Comparison of ENCODE assay signal across 18 cellular contexts in genomic region chr17:7471729-7472128, GRCh38. TPM values are rescaled to one million over a fixed set of nuclear protein-coding genes. Genes with fewer than 3 reads are reported as not detected.
DNase-seq lines count a peak whose midpoint lies in the region; ATAC-seq and TF ChIP-seq lines count a peak whose summit lies in the region.
"Had no signal": no experiment of that assay in that cellular context is flagged by ENCODE, and none has a peak within 500 bp of the region (broad histone marks: within the 10 kb centered on the region; RNA-seq: fewer than 3 reads in every experiment).

No MANE protein-coding gene starts in this region.

- peaks cover 47% of the 10 kb centered on the region for H3K4me1 Mint-ChIP-seq in activated naive CD8-positive, alpha-beta T cell treated with anti-CD3 and anti-CD28 coated beads, Interleukin-2, amount 50 U/mL, for 24 hours
- peaks cover 25 to 26% of the 10 kb centered on the region in 2 donors for H3K4me1 Mint-ChIP-seq in natural killer cell treated with Interleukin-12 subunit alpha and Interleukin-12 subunit beta and Interleukin-15 and Interleukin-18, amount 100 ng/mL, for 72 hours (ENCODE audit: low read depth in 2 of 2)

- peaks cover 2 to 31% (median 19%) of the 10 kb centered on the region in 11 experiments; a peak in 20 of 22 replicates for H3K36me3 ChIP-seq in BLaER1 treated with 17β-estradiol and CSF1 and Interleukin-3, amounts not matched to agents 10 nM and 100 nM
- H3K36me3 ChIP-seq in DND-41 (ENCODE audit: insufficient read depth, low read length) (peaks cover 9% of the 10 kb centered on the region), PC-9 (ENCODE audit: low read depth) (no peaks in the 10 kb centered on the region)
- H3K36me3 ChIP-seq: BE2C had no signal

- ATAC-seq in DND-41 (ENCODE audit: insufficient read depth, low read depth) (no peak), GM21737 (IDR thresholded peaks at IDR 0.05; ENCODE audit: unreplicated experiment) (no peak)
- ATAC-seq in activated naive CD8-positive, alpha-beta T cell treated with anti-CD3 and anti-CD28 coated beads, Interleukin-2, amount 50 U/mL, for 24 hours, result no peak
- no peak for ATAC-seq in natural killer cell treated with Interleukin-12 subunit alpha and Interleukin-12 subunit beta and Interleukin-15 and Interleukin-18, amount 100 ng/mL, for 72 hours
- ATAC-seq: PC-3 had no signal

- H3K27ac Mint-ChIP-seq in activated naive CD8-positive, alpha-beta T cell treated with anti-CD3 and anti-CD28 coated beads, Interleukin-2, amount 50 U/mL, for 24 hours, result peak overlapping the region; percentile 53
- H3K27ac Mint-ChIP-seq in natural killer cell treated with Interleukin-12 subunit alpha and Interleukin-12 subunit beta and Interleukin-15 and Interleukin-18, amount 100 ng/mL, for 72 hours, result peak overlapping the region; percentile 14 to 80

- POLR2A ChIA-PET in PC-9 (lab: Charles Lee; ENCODE audit: unreplicated experiment), result no interaction called here

- no peak overlapping the region for H3K4me3 Mint-ChIP-seq in activated naive CD8-positive, alpha-beta T cell treated with anti-CD3 and anti-CD28 coated beads, Interleukin-2, amount 50 U/mL, for 24 hours
- H3K4me3 Mint-ChIP-seq in natural killer cell treated with Interleukin-12 subunit alpha and Interleukin-12 subunit beta and Interleukin-15 and Interleukin-18, amount 100 ng/mL, for 72 hours, result no peak overlapping the region

- peak overlapping the region in 3 of 11 experiments; percentile 2 to 26 (median 23); a peak in 1 of 22 replicates for H3K27ac ChIP-seq in BLaER1 treated with 17β-estradiol and CSF1 and Interleukin-3, amounts not matched to agents 10 nM and 100 nM
- H3K27ac ChIP-seq in DND-41 (ENCODE audit: low read length) (peak overlapping the region; percentile 52; the same call in 1 of the 2 replicates), PC-9 (no peak overlapping the region)
- H3K27ac ChIP-seq: tibial nerve had no signal

- CTCF ChIA-PET in PC-9 (lab: Charles Lee), result no interaction called here

- H3K79me2 ChIP-seq in DND-41 (ENCODE audit: insufficient read depth, low read length) (peaks cover 71% of the 10 kb centered on the region), PC-9 (ENCODE audit: low read depth) (peaks cover 28% of the 10 kb centered on the region)

- no peaks in the 10 kb centered on the region for H3K27me3 Mint-ChIP-seq in activated naive CD8-positive, alpha-beta T cell treated with anti-CD3 and anti-CD28 coated beads, Interleukin-2, amount 50 U/mL, for 24 hours
- H3K27me3 Mint-ChIP-seq in natural killer cell treated with Interleukin-12 subunit alpha and Interleukin-12 subunit beta and Interleukin-15 and Interleukin-18, amount 100 ng/mL, for 72 hours, result no peaks in the 10 kb centered on the region

- H3K9me2 ChIP-seq in PC-9 (ENCODE audit: insufficient read depth), result no peaks in the 10 kb centered on the region

- BruUV-seq in PC-9 (replicated peaks; lab: Mats Ljungman, UMichigan), result no TSS peak

- 0 out of 22 replicates have a peak overlapping the region, but pooled peaks of 3 of the 11 experiments have one; percentile 1 to 26 (median 2) for H3K9ac ChIP-seq in BLaER1 treated with 17β-estradiol and CSF1 and Interleukin-3, amounts not matched to agents 10 nM and 100 nM
- no peak overlapping the region for H3K9ac ChIP-seq in DND-41 (ENCODE audit: low read depth, low read length)

- H4K20me1 ChIP-seq in BLaER1 treated with 17β-estradiol and CSF1 and Interleukin-3, amounts not matched to agents 10 nM and 100 nM, result peaks cover 17 to 97% (median 43%) of the 10 kb centered on the region in 11 experiments; a peak in 18 of 22 replicates
- peaks cover 20% of the 10 kb centered on the region; the same call in 1 of the 2 replicates for H4K20me1 ChIP-seq in DND-41 (ENCODE audit: insufficient read depth, low read length)
- H4K20me1 ChIP-seq in PC-9 (ENCODE audit: insufficient read depth), result no peaks in the 10 kb centered on the region

- peaks cover 41 to 56% (median 51%) of the 10 kb centered on the region in 10 experiments for H3K4me1 ChIP-seq in BLaER1 treated with 17β-estradiol and CSF1 and Interleukin-3, amounts not matched to agents 10 nM and 100 nM
- H3K4me1 ChIP-seq in DND-41 (ENCODE audit: insufficient read depth, low read length) (no peaks in the 10 kb centered on the region), PC-9 (replicated peaks; ENCODE audit: insufficient read depth) (peaks cover 16% of the 10 kb centered on the region)
- H3K4me1 ChIP-seq: BE2C had no signal

- peak overlapping the region; percentile 6 to 64 (median 50); a peak in 19 of 22 replicates for H3K4me2 ChIP-seq in BLaER1 treated with 17β-estradiol and CSF1 and Interleukin-3, amounts not matched to agents 10 nM and 100 nM
- H3K4me2 ChIP-seq in DND-41 (ENCODE audit: insufficient read depth, low read length) (no peak overlapping the region), PC-9 (no peak overlapping the region)

- intact Hi-C loops in PC-9 (cut with micrococcal nuclease; ENCODE audit: unreplicated experiment), result no loop called here

- TF ChIP-seq CTCF in DND-41 (IDR thresholded peaks at IDR 0.05; ENCODE audit: borderline replicate concordance, extremely low read depth, low read length, poor library complexity, severe bottlenecking) (no peak), PC-9 (conservative IDR thresholded peaks at IDR 0.05) (no peak)

- H3K9me3 Mint-ChIP-seq in activated naive CD8-positive, alpha-beta T cell treated with anti-CD3 and anti-CD28 coated beads, Interleukin-2, amount 50 U/mL, for 24 hours, result no peaks in the 10 kb centered on the region
- H3K9me3 Mint-ChIP-seq in natural killer cell treated with Interleukin-12 subunit alpha and Interleukin-12 subunit beta and Interleukin-15 and Interleukin-18, amount 100 ng/mL, for 72 hours, result no peaks in the 10 kb centered on the region

- no peak overlapping the region for H3K4me3 ChIP-seq in BLaER1 treated with 17β-estradiol and CSF1 and Interleukin-3, amounts not matched to agents 10 nM and 100 nM
- H3K4me3 ChIP-seq in DND-41 (ENCODE audit: low read depth in 1 of 2, low read length in 2 of 2), result no peak overlapping the region
- no peak overlapping the region for H3K4me3 ChIP-seq in PC-9
- H3K4me3 ChIP-seq: skin epidermis, tibial nerve had no signal

- H3K9me3 ChIP-seq in BLaER1 treated with 17β-estradiol and CSF1 and Interleukin-3, amounts not matched to agents 10 nM and 100 nM (replicated peaks in 1 of 11), result no peaks in the 10 kb centered on the region
- no peaks in the 10 kb centered on the region for H3K9me3 ChIP-seq in DND-41 (ENCODE audit: insufficient read depth, low read length, severe bottlenecking)
- no peaks in the 10 kb centered on the region for H3K9me3 ChIP-seq in PC-9 (ENCODE audit: insufficient read depth, low read depth)
- H3K9me3 ChIP-seq: BE2C, tibial nerve had no signal

- H3K27me3 ChIP-seq in BLaER1 treated with 17β-estradiol and CSF1 and Interleukin-3, amounts not matched to agents 10 nM and 100 nM, result no peaks in the 10 kb centered on the region
- no peaks in the 10 kb centered on the region for H3K27me3 ChIP-seq in DND-41 (ENCODE audit: insufficient read depth, low read length, poor library complexity)
- no peaks in the 10 kb centered on the region for H3K27me3 ChIP-seq in PC-9 (ENCODE audit: insufficient read depth, low read depth)
- H3K27me3 ChIP-seq: BE2C, tibial nerve had no signal

- H3F3A ChIP-seq in PC-9 (ENCODE audit: insufficient read depth, low read depth), result peaks cover 10% of the 10 kb centered on the region; the same call in 1 of the 2 replicates

- H2AFZ ChIP-seq in DND-41 (ENCODE audit: low read depth, low read length), result no peak overlapping the region
- no peak overlapping the region for H2AFZ ChIP-seq in PC-9

- DNase-seq in DND-41 (no peak), D341Med (ENCODE audit: low spot score) (no peak), PC-9 (no peak), NCI-H526 (lab: John Stamatoyannopoulos, UW) (no peak)
- no peak for DNase-seq in activated naive CD8-positive, alpha-beta T cell treated with anti-CD3 and anti-CD28 coated beads, Interleukin-2, amount 50 U/mL, for 24 hours
- DNase-seq in natural killer cell treated with Interleukin-12 subunit alpha and Interleukin-12 subunit beta and Interleukin-15 and Interleukin-18, amount 100 ng/mL, for 72 hours (ENCODE audit: low spot score), result no peak
- DNase-seq: activated CD4-positive, alpha-beta T cell treated with anti-CD3 and anti-CD28 coated beads, Interleukin-2, amount 50 U/mL, for 1 hour; BE2C; HCEC 1CT; NCI-H187 treated with DMSO at 0.1 percent for 48 hours; NCI-H526 treated with DMSO at 0.1 percent for 48 hours; nucleus accumbens; PC-3 had no signal

- H3K36me3 Mint-ChIP-seq in activated naive CD8-positive, alpha-beta T cell treated with anti-CD3 and anti-CD28 coated beads, Interleukin-2, amount 50 U/mL, for 24 hours (ENCODE audit: low read depth), result peaks cover 5% of the 10 kb centered on the region
- no peaks in the 10 kb centered on the region for H3K36me3 Mint-ChIP-seq in natural killer cell treated with Interleukin-12 subunit alpha and Interleukin-12 subunit beta and Interleukin-15 and Interleukin-18, amount 100 ng/mL, for 72 hours

RNA-seq across cellular contexts. Expression of gene ZBTB4, which starts 7.7 kb away (rescaled TPM):
- total RNA-seq in natural killer cell treated with Interleukin-12 subunit alpha and Interleukin-12 subunit beta and Interleukin-15 and Interleukin-18, amount 100 ng/mL, for 72 hours, result 10 to 100 TPM; 19.7 to 26.1 TPM
- 50.6 and 54.0 TPM in 2 replicates for total RNA-seq in PC-9 (2021)

RNA-seq across cellular contexts. Expression of gene SLC35G6, which starts 9.5 kb away (rescaled TPM):
- not detected for total RNA-seq in natural killer cell treated with Interleukin-12 subunit alpha and Interleukin-12 subunit beta and Interleukin-15 and Interleukin-18, amount 100 ng/mL, for 72 hours
- total RNA-seq in PC-9 (2021), result not detected in 2 replicates
- total RNA-seq: epithelial cell of proximal tubule, PC-3, tibial nerve had no signal

RNA-seq across cellular contexts. Expression of gene POLR2A, which starts 12.4 kb away (rescaled TPM):
- total RNA-seq in natural killer cell treated with Interleukin-12 subunit alpha and Interleukin-12 subunit beta and Interleukin-15 and Interleukin-18, amount 100 ng/mL, for 72 hours, result 100 to 1,000 TPM; 212 to 283 TPM
- 149 and 166 TPM in 2 replicates for total RNA-seq in PC-9 (2021)

RNA-seq across cellular contexts. Expression of gene CHRNB1, which starts 26.9 kb away (rescaled TPM):
- 10 to 100 TPM; 10.4 to 13.7 TPM for total RNA-seq in natural killer cell treated with Interleukin-12 subunit alpha and Interleukin-12 subunit beta and Interleukin-15 and Interleukin-18, amount 100 ng/mL, for 72 hours
- total RNA-seq in PC-9 (2021), result 31.9 and 53.4 TPM in 2 replicates

RNA-seq across cellular contexts. Expression of gene FGF11, which starts 32.4 kb away (rescaled TPM):
- 1 to 10 TPM; 1.9 to 4.5 TPM for total RNA-seq in natural killer cell treated with Interleukin-12 subunit alpha and Interleukin-12 subunit beta and Interleukin-15 and Interleukin-18, amount 100 ng/mL, for 72 hours
- 15.2 and 23.2 TPM in 2 replicates for total RNA-seq in PC-9 (2021)

Comparison
In these comparisons a context has a peak if more than half of its experiments do, and no peak if none do; other contexts are left out.
1. H3K4me2 ChIP-seq: peak in BLaER1 treated with 17β-estradiol and CSF1 and Interleukin-3, amounts not matched to agents 10 nM and 100 nM (11 of 11); none in DND-41 (single experiment) and PC-9 (single experiment).